In the genomic region with DNA sequence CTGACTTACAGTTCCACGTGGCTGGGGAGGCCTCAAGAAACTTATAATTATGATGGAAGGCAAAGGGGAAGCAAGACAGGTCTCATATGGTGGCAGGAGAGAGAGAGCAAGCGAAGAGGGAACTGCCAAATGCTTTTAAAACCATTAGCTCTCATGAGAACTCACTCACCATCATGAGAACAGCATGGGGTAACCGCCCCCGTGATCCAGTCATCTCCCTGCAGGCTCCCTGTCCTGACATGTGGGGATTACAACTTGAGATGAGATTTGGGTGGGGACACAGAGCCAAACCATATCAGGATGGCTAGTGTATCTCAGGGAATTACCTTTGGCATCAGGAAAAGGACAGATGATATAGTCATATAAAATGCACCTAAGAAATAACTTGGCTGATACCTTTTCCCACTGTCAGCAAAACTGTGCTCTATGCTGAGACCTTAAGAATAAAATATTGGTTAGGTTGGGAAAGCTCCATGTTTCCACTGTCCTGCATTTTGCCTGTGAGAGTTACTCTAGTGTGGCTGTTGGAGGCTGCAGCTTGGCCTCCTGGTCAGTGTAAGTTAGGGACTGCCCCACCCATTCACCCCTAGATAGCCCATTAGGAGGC, we compare ENCODE assay signal across 17 cellular contexts.
"Had no signal": no experiment of that assay in that cellular context is flagged by ENCODE, and none has a peak within 500 bp of the region (broad histone marks: within the 10 kb centered on the region; RNA-seq: fewer than 3 reads in every experiment).

No MANE protein-coding gene starts in this region.

- H3K4me1 ChIP-seq: colonic mucosa had no signal

- H3K4me3 Mint-ChIP-seq: activated CD4-positive, alpha-beta memory T cell treated with anti-CD3 and anti-CD28 coated beads, Interleukin-2, amount 10 ng/mL, durations not matched to agents 7 days and 5 days; activated CD4-positive, alpha-beta T cell treated with anti-CD3 and anti-CD28 coated beads for 36 hours; activated naive CD8-positive, alpha-beta T cell treated with anti-CD3 and anti-CD28 coated beads, Interleukin-2, amount 10 ng/mL, durations not matched to agents 7 days and 5 days; stimulated activated memory B cell treated with anti-CD40 and anti-IgM and Interleukin-4, amounts not matched to agents 10 μg/mL and 1 μg/mL and 100 μg/mL, for 72 hours; T-cell had no signal

- H3K9me3 ChIP-seq: colonic mucosa had no signal

- H3K9me3 Mint-ChIP-seq: activated CD4-positive, alpha-beta memory T cell treated with anti-CD3 and anti-CD28 coated beads, Interleukin-2, amount 10 ng/mL, durations not matched to agents 7 days and 5 days; activated naive CD8-positive, alpha-beta T cell treated with anti-CD3 and anti-CD28 coated beads, Interleukin-2, amount 10 ng/mL, durations not matched to agents 7 days and 5 days; stimulated activated memory B cell treated with anti-CD40 and anti-IgM and Interleukin-4, amounts not matched to agents 10 μg/mL and 1 μg/mL and 100 μg/mL, for 72 hours; T-cell had no signal

- H3K27me3 ChIP-seq: colonic mucosa had no signal

- H3K4me1 Mint-ChIP-seq: activated CD4-positive, alpha-beta memory T cell treated with anti-CD3 and anti-CD28 coated beads, Interleukin-2, amount 10 ng/mL, durations not matched to agents 7 days and 5 days; activated CD4-positive, alpha-beta T cell treated with anti-CD3 and anti-CD28 coated beads for 36 hours; activated naive CD8-positive, alpha-beta T cell treated with anti-CD3 and anti-CD28 coated beads, Interleukin-2, amount 10 ng/mL, durations not matched to agents 7 days and 5 days; naive B cell; stimulated activated memory B cell treated with anti-CD40 and anti-IgM and Interleukin-4, amounts not matched to agents 10 μg/mL and 1 μg/mL and 100 μg/mL, for 72 hours; T-cell had no signal

- H3K36me3 ChIP-seq: colonic mucosa had no signal

- H3K4me3 ChIP-seq: colonic mucosa, lung had no signal

- H3K27ac ChIP-seq: colonic mucosa, epithelial cell of prostate had no signal

- H3K36me3 Mint-ChIP-seq: activated naive CD8-positive, alpha-beta T cell treated with anti-CD3 and anti-CD28 coated beads, Interleukin-2, amount 10 ng/mL, durations not matched to agents 7 days and 5 days; naive B cell; stimulated activated memory B cell treated with anti-CD40 and anti-IgM and Interleukin-4, amounts not matched to agents 10 μg/mL and 1 μg/mL and 100 μg/mL, for 72 hours; T-cell had no signal

- DNase-seq: activated CD4-positive, alpha-beta memory T cell treated with anti-CD3 and anti-CD28 coated beads, Interleukin-2, amount 10 ng/mL, durations not matched to agents 7 days and 5 days; activated CD4-positive, alpha-beta T cell treated with anti-CD3 and anti-CD28 coated beads for 36 hours; activated naive CD8-positive, alpha-beta T cell treated with anti-CD3 and anti-CD28 coated beads, Interleukin-2, amount 10 ng/mL, durations not matched to agents 7 days and 5 days; activated T-cell treated with anti-CD3 and anti-CD28 coated beads, Interleukin-2, amount 50 U/mL, for 48 hours; aorta; colonic mucosa; effector CD8-positive, alpha-beta T cell; hippocampal formation; left cardiac atrium; naive B cell; posterior cingulate gyrus; right cardiac atrium; T-cell; T1000 had no signal

- ATAC-seq: activated CD4-positive, alpha-beta T cell treated with anti-CD3 and anti-CD28 coated beads for 36 hours; left cardiac atrium; right cardiac atrium; stimulated activated memory B cell treated with anti-CD40 and anti-IgM and Interleukin-4, amounts not matched to agents 10 μg/mL and 1 μg/mL and 100 μg/mL, for 72 hours; T-cell had no signal

- H3K27ac Mint-ChIP-seq: activated CD4-positive, alpha-beta memory T cell treated with anti-CD3 and anti-CD28 coated beads, Interleukin-2, amount 10 ng/mL, durations not matched to agents 7 days and 5 days; activated CD4-positive, alpha-beta T cell treated with anti-CD3 and anti-CD28 coated beads for 36 hours; activated naive CD8-positive, alpha-beta T cell treated with anti-CD3 and anti-CD28 coated beads, Interleukin-2, amount 10 ng/mL, durations not matched to agents 7 days and 5 days; naive B cell; stimulated activated memory B cell treated with anti-CD40 and anti-IgM and Interleukin-4, amounts not matched to agents 10 μg/mL and 1 μg/mL and 100 μg/mL, for 72 hours; T-cell had no signal
